ENCODE assay signal across 1 cellular context in the genomic region with DNA sequence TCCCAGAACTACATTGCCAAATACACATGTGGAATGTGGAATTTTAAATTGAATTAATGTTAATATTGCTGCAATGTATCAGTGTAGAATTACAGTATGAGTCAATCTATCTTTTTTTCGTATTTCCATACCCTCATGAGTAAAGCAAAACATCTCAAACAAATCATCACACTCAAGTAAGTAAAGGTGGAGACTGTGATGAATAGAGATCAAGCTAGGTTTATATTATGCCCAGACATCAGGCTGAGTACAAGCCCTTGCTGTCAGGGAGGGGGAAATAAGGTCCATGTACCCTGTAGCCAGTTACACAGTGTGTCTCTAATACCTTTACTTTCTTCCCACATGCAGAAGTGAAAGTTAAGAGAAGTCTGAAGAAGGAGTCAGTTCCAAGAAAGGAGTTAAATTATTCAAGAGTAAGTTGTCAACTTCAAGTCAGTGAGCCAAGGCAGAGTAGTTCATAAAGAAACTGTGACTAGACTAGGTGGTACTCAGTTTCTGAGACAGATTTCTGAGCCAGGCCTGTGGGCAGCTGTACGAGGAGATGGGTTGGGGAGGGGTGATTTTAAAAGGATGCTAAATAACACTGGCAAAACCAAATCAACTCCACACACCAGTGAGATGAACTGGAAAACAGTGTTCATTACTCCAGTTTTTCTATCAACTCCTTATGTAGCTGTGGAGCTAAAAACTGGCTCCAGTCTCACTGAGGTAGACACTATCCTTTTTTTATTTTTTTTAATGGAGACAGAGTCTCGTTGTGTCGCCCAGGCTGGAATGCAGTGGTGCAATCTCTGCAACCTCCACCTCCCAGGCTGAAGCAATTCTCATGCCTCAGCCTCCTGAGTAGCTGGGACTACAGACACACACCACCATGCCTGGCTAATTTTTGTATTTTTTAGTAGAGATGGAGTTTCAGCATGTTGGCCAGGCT.
TF ChIP-seq lines count a peak whose summit lies in the region.

No MANE protein-coding gene starts in this region.

TF ChIP-seq in HepG2, 621 proteins besides CTCF, POLR2A, EP300 and RAD21 (continued from another document):
- TF ChIP-seq TOPORS (CRISPR knock-in tag; IDR thresholded peaks at IDR 0.05): no peak
- no peak for TF ChIP-seq ZNF564 (CRISPR knock-in tag; IDR thresholded peaks at IDR 0.05)
